13 cellular contexts compared by ENCODE assay signal in genomic region chr10:70935125-70935625, GRCh38. TPM values are rescaled to one million over a fixed set of nuclear protein-coding genes. Genes with fewer than 3 reads are reported as not detected.
A peak's percentile ranks its signal among the peaks of the same experiment; 100 is the strongest.
DNase-seq lines count a peak whose midpoint lies in the region; TF ChIP-seq lines count a peak whose summit lies in the region.
"Had no signal": no experiment of that assay in that cellular context is flagged by ENCODE, and none has a peak within 500 bp of the region (broad histone marks: within the 10 kb centered on the region; RNA-seq: fewer than 3 reads in every experiment).

No MANE protein-coding gene starts in this region.

- H3K9me3 ChIP-seq in BLaER1 (no peaks in the 10 kb centered on the region), osteoblast (ENCODE audit: low read depth, low read length) (no peaks in the 10 kb centered on the region)
- H3K9me3 ChIP-seq: Caco-2 had no signal

- H3K9ac ChIP-seq in BLaER1, result no peak overlapping the region
- H3K9ac ChIP-seq: GM23248 had no signal

- in situ Hi-C loops in G401 (cut with HindIII; ENCODE audit: low sequenced_read_pairs), result no loop called here

- no peaks in the 10 kb centered on the region for H3K27me3 ChIP-seq in BLaER1
- H3K27me3 ChIP-seq in osteoblast (ENCODE audit: insufficient read depth, low read length), result peaks cover 35% of the 10 kb centered on the region

- H4K20me1 ChIP-seq in BLaER1 (no peaks in the 10 kb centered on the region), osteoblast (ENCODE audit: insufficient read depth, low read length) (no peaks in the 10 kb centered on the region)

- H3K79me2 ChIP-seq in osteoblast (ENCODE audit: insufficient read depth, low read length), result no peaks in the 10 kb centered on the region

- peaks cover 34% of the 10 kb centered on the region for H3K4me1 ChIP-seq in BLaER1
- H3K4me1 ChIP-seq in osteoblast (ENCODE audit: insufficient read depth, low read length), result no peaks in the 10 kb centered on the region
- H3K4me1 ChIP-seq: Caco-2 had no signal

- H3K4me3 ChIP-seq in BLaER1 (no peak overlapping the region), osteoblast (ENCODE audit: insufficient read depth, low read length) (no peak overlapping the region)
- H3K4me3 ChIP-seq: GM23248 had no signal

- peak overlapping the region; percentile 65; the same call in 1 of the 2 replicates for H3K4me2 ChIP-seq in BLaER1
- no peak overlapping the region for H3K4me2 ChIP-seq in osteoblast (ENCODE audit: insufficient read depth, low read length)

- no peak for TF ChIP-seq CTCF in osteoblast (IDR thresholded peaks at IDR 0.05; ENCODE audit: extremely low read depth, low read depth, low read length)

- H3K36me3 ChIP-seq in BLaER1, result no peaks in the 10 kb centered on the region
- H3K36me3 ChIP-seq in osteoblast (ENCODE audit: insufficient read depth, low read length), result no peaks in the 10 kb centered on the region

- H3K27ac ChIP-seq in BLaER1 (no peak overlapping the region), osteoblast (ENCODE audit: low read depth, low read length) (no peak overlapping the region)
- H3K27ac ChIP-seq: C4-2B, GM23248 had no signal

- DNase-seq in G401 (ENCODE audit: low spot score), result peak; percentile 63
- peak; percentile 51 for DNase-seq in cerebellar cortex (ENCODE audit: low spot score)
- DNase-seq in osteoblast (ENCODE audit: insufficient read length, low spot score, missing footprints), result peak; percentile 9
- DNase-seq in NCI-H2081 (lab: John Stamatoyannopoulos, UW), result no peak
- DNase-seq in stimulated activated CD4-positive, alpha-beta T cell treated with anti-CD3 and anti-CD28 coated beads, Interleukin-4, amount 100 ng/mL, for 24 hours, result no peak
- DNase-seq: Caco-2; CD4-positive, alpha-beta T cell; GDM1; GM23248; HCEC 1CT; HFFc6 had no signal

- no peak overlapping the region for H2AFZ ChIP-seq in osteoblast (ENCODE audit: low read length)
- H2AFZ ChIP-seq: GM23248 had no signal

RNA-seq across cellular contexts. Expression of gene PCBD1, which starts 46.8 kb away (rescaled TPM):
- total RNA-seq in G401 (2014; rRNA removed; shearing (Covaris generic)), result 65.8 and 115 TPM in 2 replicates
- 19.9 and 21.8 TPM in 2 replicates for total RNA-seq in osteoblast

Comparison
In these comparisons a context has a peak if more than half of its experiments do, and no peak if none do; other contexts are left out.
1. DNase-seq: peak in G401 (single experiment), cerebellar cortex (single experiment) and osteoblast (single experiment); none in NCI-H2081 (0 of 2) and stimulated activated CD4-positive, alpha-beta T cell treated with anti-CD3 and anti-CD28 coated beads, Interleukin-4, amount 100 ng/mL, for 24 hours (single experiment).